25 cellular contexts compared by ENCODE assay signal in the genomic region with DNA sequence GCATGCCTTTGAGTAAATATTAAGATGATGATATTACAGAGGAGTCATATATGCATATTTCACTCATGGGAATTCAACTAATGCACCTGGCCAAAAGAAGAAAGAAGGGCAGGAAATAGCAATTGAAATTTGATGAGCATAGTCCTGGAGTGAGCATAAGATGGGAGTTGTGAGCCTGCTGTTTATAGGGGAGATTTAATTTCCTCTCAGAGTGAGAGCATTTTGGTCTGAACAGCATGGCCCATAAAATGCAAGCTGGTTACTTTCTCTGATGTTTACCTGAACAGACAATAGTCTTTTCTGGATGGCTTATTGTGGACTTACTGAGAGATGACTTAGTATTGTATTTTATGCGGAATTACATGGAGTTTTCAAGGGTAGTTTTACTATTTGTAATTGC. TPM values are rescaled to one million over a fixed set of nuclear protein-coding genes. Genes with fewer than 3 reads are reported as not detected.
DNase-seq lines count a peak whose midpoint lies in the region; ATAC-seq, FAIRE-seq and TF ChIP-seq lines count a peak whose summit lies in the region.
"Had no signal": no experiment of that assay in that cellular context is flagged by ENCODE, and none has a peak within 500 bp of the region (broad histone marks: within the 10 kb centered on the region; RNA-seq: fewer than 3 reads in every experiment).

No MANE protein-coding gene starts in this region.

- H3K27ac Mint-ChIP-seq in Caco-2 (ENCODE audit: unreplicated experiment), result peak overlapping the region; percentile 60
- H3K27ac Mint-ChIP-seq in GM23338, result no peak overlapping the region
- H3K27ac Mint-ChIP-seq in Calu3 (ENCODE audit: unreplicated experiment), result no peak overlapping the region
- no peak overlapping the region for H3K27ac Mint-ChIP-seq in chondrocyte (ENCODE audit: unreplicated experiment)

- H2AFZ ChIP-seq in GM23338, result no peak overlapping the region

- no peak overlapping the region for H3K27ac ChIP-seq in GM23338 (ENCODE audit: low read depth)
- H3K27ac ChIP-seq: Peyer's patch, SK-N-MC had no signal

- FAIRE-seq in bronchial epithelial cell (lab: Jason Lieb, UNC), result no peak
- FAIRE-seq: D721Med, GM12891, HTR-8/SVneo, K562 had no signal

- ATAC-seq in GM23338 (no peak), GM19463 (IDR thresholded peaks at IDR 0.05; ENCODE audit: unreplicated experiment) (no peak)
- ATAC-seq: K562 had no signal

- H3K27me3 ChIP-seq in Caco-2 (replicated peaks; ENCODE audit: control insufficient read depth, insufficient read depth, low read length), result no peaks in the 10 kb centered on the region
- H3K27me3 ChIP-seq in GM23338 (ENCODE audit: insufficient read depth), result no peaks in the 10 kb centered on the region
- H3K27me3 ChIP-seq in bronchial epithelial cell (ENCODE audit: control insufficient read depth, insufficient read depth, low read length), result no peaks in the 10 kb centered on the region
- H3K27me3 ChIP-seq: Peyer's patch had no signal

- BruUV-seq in Caco-2 (replicated peaks; lab: Mats Ljungman, UMichigan) (no TSS peak), Calu3 (replicated peaks; lab: Mats Ljungman, UMichigan) (no TSS peak)

- peaks cover 85% of the 10 kb centered on the region for H3K79me2 ChIP-seq in GM23338 (replicated peaks; ENCODE audit: insufficient read depth)

- DNase-seq in Caco-2 (no peak), GM23338 (ENCODE audit: low spot score) (no peak), NCI-H748 (lab: John Stamatoyannopoulos, UW; ENCODE audit: unreplicated experiment) (peak; percentile 2), bronchial epithelial cell (ENCODE audit: low read depth) (peak; percentile 35), Calu3 (no peak), GM10248 (ENCODE audit: extremely low spot score) (no peak), chondrocyte (ENCODE audit: low spot score) (no peak)
- DNase-seq: GDM1, MV-4-11, NCI-H1105, NCI-H1436 treated with DMSO at 0.1 percent for 48 hours, NCI-H187 treated with DMSO at 0.1 percent for 48 hours, NCI-H2107, NCI-H226, NCI-H524 treated with DMSO at 0.1 percent for 48 hours, Peyer's patch, SIG-M5 had no signal

- H3K4me1 ChIP-seq in Caco-2 (peaks cover 23% of the 10 kb centered on the region), GM23338 (ENCODE audit: insufficient read depth) (peaks cover 43% of the 10 kb centered on the region)
- H3K4me1 ChIP-seq: Peyer's patch had no signal

- H3F3A ChIP-seq in GM23338 (replicated peaks; ENCODE audit: low read depth), result no peaks in the 10 kb centered on the region

- H3K4me1 Mint-ChIP-seq in Caco-2 (ENCODE audit: low read depth, unreplicated experiment) (peaks cover 27% of the 10 kb centered on the region), GM23338 (peaks cover 42% of the 10 kb centered on the region), Calu3 (ENCODE audit: low read depth, unreplicated experiment) (peaks cover 38% of the 10 kb centered on the region), chondrocyte (ENCODE audit: low read depth) (peaks cover 9% of the 10 kb centered on the region)

- CTCF ChIA-PET in Caco-2 (lab: Charles Lee), result no interaction called here
- CTCF ChIA-PET in Calu3 (lab: Charles Lee), result no interaction called here
- CTCF ChIA-PET in GM10248 (lab: Yijun Ruan, JAX), result no interaction called here

- no peaks in the 10 kb centered on the region for H3K9me3 ChIP-seq in Caco-2
- H3K9me3 ChIP-seq: Peyer's patch had no signal

- H3K4me2 ChIP-seq in GM23338, result peak overlapping the region; percentile 2; the same call in 1 of the 2 replicates

- no peaks in the 10 kb centered on the region for H3K9me3 Mint-ChIP-seq in Caco-2 (ENCODE audit: unreplicated experiment)
- no peaks in the 10 kb centered on the region for H3K9me3 Mint-ChIP-seq in GM23338
- no peaks in the 10 kb centered on the region for H3K9me3 Mint-ChIP-seq in Calu3 (ENCODE audit: low read depth, unreplicated experiment)
- H3K9me3 Mint-ChIP-seq in chondrocyte (ENCODE audit: low read depth), result peaks cover 6% of the 10 kb centered on the region

- no peaks in the 10 kb centered on the region for H3K27me3 Mint-ChIP-seq in Caco-2 (ENCODE audit: insufficient read depth, unreplicated experiment)
- H3K27me3 Mint-ChIP-seq in GM23338 (ENCODE audit: insufficient read depth, low read depth, poor library complexity), result no peaks in the 10 kb centered on the region
- no peaks in the 10 kb centered on the region for H3K27me3 Mint-ChIP-seq in Calu3 (ENCODE audit: unreplicated experiment)
- no peaks in the 10 kb centered on the region for H3K27me3 Mint-ChIP-seq in chondrocyte (ENCODE audit: low read depth)

- no peaks in the 10 kb centered on the region for H4K20me1 ChIP-seq in GM23338 (replicated peaks; ENCODE audit: insufficient read depth)

- H3K36me3 ChIP-seq in Caco-2 (ENCODE audit: control insufficient read depth, insufficient read depth, low read length) (no peaks in the 10 kb centered on the region), GM23338 (ENCODE audit: insufficient read depth) (no peaks in the 10 kb centered on the region), bronchial epithelial cell (ENCODE audit: control insufficient read depth, insufficient read depth, low read length) (no peaks in the 10 kb centered on the region)
- H3K36me3 ChIP-seq: Peyer's patch had no signal

- intact Hi-C loops in Caco-2 (cut with micrococcal nuclease; ENCODE audit: unreplicated experiment) (loop anchor here (2.0 kb wide), 1 partner anchor 44 kb away; no protein-coding TSS in a partner anchor), Calu3 (cut with micrococcal nuclease; ENCODE audit: unreplicated experiment) (no loop called here)

- H3K9me2 ChIP-seq in GM23338 (ENCODE audit: insufficient read depth), result peaks cover 16% of the 10 kb centered on the region; the same call in 1 of the 2 replicates

- H3K36me3 Mint-ChIP-seq in Caco-2 (ENCODE audit: insufficient read depth, unreplicated experiment) (peaks cover 4% of the 10 kb centered on the region), GM23338 (ENCODE audit: low read depth) (peaks cover 24% of the 10 kb centered on the region), Calu3 (ENCODE audit: insufficient read depth, unreplicated experiment) (no peaks in the 10 kb centered on the region), chondrocyte (ENCODE audit: low read depth) (peaks cover 2% of the 10 kb centered on the region)

- no peak for TF ChIP-seq CTCF in Caco-2 (IDR thresholded peaks at IDR 0.05; ENCODE audit: insufficient read depth in 1 of 2, low read depth in 1 of 2, low read length in 1 of 2, severe bottlenecking in 1 of 2, unreplicated experiment in 1 of 2)
- no peak for TF ChIP-seq CTCF in GM23338 (conservative IDR thresholded peaks at IDR 0.05; ENCODE audit: low read depth in 2 of 2)
- no peak for TF ChIP-seq CTCF in bronchial epithelial cell (IDR thresholded peaks at IDR 0.05; ENCODE audit: insufficient read depth, low read length, severe bottlenecking)
- no peak for TF ChIP-seq CTCF in Calu3 (IDR thresholded peaks at IDR 0.05; ENCODE audit: unreplicated experiment)
- TF ChIP-seq CTCF in GM10248 (IDR thresholded peaks at IDR 0.05; ENCODE audit: control extremely low read depth, extremely low read depth, low read depth, missing control alignments), result no peak
- no peak for TF ChIP-seq CTCF in chondrocyte (IDR thresholded peaks at IDR 0.05)

- H3K4me3 Mint-ChIP-seq in Caco-2 (ENCODE audit: unreplicated experiment) (no peak overlapping the region), GM23338 (no peak overlapping the region), Calu3 (ENCODE audit: low read depth, unreplicated experiment) (no peak overlapping the region), chondrocyte (ENCODE audit: unreplicated experiment) (no peak overlapping the region)

- H3K4me3 ChIP-seq in Caco-2 (ENCODE audit: low read depth, low read length) (no peak overlapping the region), GM23338 (no peak overlapping the region), bronchial epithelial cell (ENCODE audit: low read depth, low read length) (no peak overlapping the region)
- H3K4me3 ChIP-seq: K562, Peyer's patch, SK-N-MC had no signal

- POLR2A ChIA-PET in Caco-2 (lab: Charles Lee) (no interaction called here), GM10248 (lab: Yijun Ruan, JAX) (no interaction called here)

TF ChIP-seq in GM23338, 12 proteins besides CTCF, POLR2A, EP300 and RAD21 (continues in another document):
- TF ChIP-seq NANOG (IDR thresholded peaks at IDR 0.05; ENCODE audit: borderline replicate concordance) (no peak), STAT1 (IDR thresholded peaks at IDR 0.05; ENCODE audit: unreplicated experiment) (no peak)

RNA-seq across cellular contexts. Expression of gene FHIP1A, which starts 53.6 kb away (rescaled TPM):
- 18.9 and 22.3 TPM in 2 replicates for total RNA-seq in Caco-2 (2022)
- total RNA-seq in GM23338 (2014; rRNA removed; shearing (Covaris generic)), result 95.8 and 108 TPM in 2 replicates
- 9.4 and 11.3 TPM in 2 replicates for polyA plus RNA-seq in GM23338 (2016; fragmentation: Nextera tagmentation; extraction: Ambion mirVana)
- total RNA-seq in bronchial epithelial cell, result 20.8 and 25.2 TPM in 2 replicates
- 19.3 and 25.9 TPM in 2 replicates for total RNA-seq in Calu3 (2022)
- 1.7 to 4.8 TPM (median 1.8 TPM) in 3 replicates for total RNA-seq in chondrocyte
- total RNA-seq: OCI-LY7; T-helper 1 cell treated with Interleukin-12 subunit alpha and Interleukin-12 subunit beta and Interleukin-4 antibody, amounts not matched to agents 30 ng/mL and 1 ng/mL, for 36 hours had no signal

Comparison
In these comparisons a context has a peak if more than half of its experiments do, and no peak if none do; other contexts are left out.
1. DNase-seq: peak in NCI-H748 (single experiment) and bronchial epithelial cell (single experiment); none in Caco-2 (0 of 2), GM23338 (single experiment), Calu3 (single experiment), GM10248 (single experiment) and chondrocyte (single experiment).